1 cellular context compared by ENCODE assay signal in the genomic region with DNA sequence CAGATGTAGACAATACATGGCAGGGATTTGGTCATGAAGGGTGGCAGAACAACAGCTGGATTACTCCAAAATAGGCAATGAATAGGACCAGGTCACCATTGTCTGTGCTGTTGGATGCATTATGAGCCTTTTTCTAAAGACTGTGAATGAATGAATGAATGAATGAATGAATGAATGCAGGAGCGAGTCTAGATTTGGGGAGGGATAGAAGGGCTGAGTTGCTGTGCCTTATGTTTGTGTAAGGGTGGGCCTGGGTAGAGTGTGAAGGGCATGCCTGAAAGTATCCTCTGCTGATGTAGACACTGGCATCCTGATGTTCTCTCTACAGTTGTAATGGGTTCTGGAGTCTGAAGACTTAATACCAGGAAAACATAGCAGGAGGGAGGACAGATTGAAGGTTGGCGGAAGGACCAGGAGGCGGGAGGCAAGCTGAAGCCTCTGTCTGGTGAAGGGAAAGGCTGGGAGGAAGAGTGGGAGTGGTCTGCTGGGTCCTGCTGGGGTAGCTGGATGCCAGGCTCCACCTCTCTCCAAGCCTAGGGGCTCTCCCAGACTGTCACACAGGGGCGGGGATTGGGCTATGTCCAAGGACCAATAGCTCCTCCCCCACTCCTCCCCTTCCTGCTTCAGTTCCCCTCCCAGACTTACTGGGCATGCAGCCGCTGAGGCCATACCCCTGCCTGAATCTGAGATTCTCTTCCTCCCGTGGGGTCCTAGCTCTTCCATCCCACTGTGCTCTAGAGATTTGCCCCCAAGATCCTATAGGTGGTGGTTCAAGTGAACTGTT.
TF ChIP-seq lines count a peak whose summit lies in the region.

No MANE protein-coding gene starts in this region.

TF ChIP-seq in GM12878, 131 proteins besides CTCF, POLR2A, EP300 and RAD21:
- TF ChIP-seq BCL11A (IDR thresholded peaks at IDR 0.05; ENCODE audit: low read depth, low read length): no peak
- TF ChIP-seq, protein P1, sequence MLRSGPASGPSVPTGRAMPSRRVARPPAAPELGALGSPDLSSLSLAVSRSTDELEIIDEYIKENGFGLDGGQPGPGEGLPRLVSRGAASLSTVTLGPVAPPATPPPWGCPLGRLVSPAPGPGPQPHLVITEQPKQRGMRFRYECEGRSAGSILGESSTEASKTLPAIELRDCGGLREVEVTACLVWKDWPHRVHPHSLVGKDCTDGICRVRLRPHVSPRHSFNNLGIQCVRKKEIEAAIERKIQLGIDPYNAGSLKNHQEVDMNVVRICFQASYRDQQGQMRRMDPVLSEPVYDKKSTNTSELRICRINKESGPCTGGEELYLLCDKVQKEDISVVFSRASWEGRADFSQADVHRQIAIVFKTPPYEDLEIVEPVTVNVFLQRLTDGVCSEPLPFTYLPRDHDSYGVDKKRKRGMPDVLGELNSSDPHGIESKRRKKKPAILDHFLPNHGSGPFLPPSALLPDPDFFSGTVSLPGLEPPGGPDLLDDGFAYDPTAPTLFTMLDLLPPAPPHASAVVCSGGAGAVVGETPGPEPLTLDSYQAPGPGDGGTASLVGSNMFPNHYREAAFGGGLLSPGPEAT (IDR thresholded peaks at IDR 0.05; ENCODE audit: low read depth): peak; percentile 51; the same call in 1 of the 2 replicates
- TF ChIP-seq SPI1 (IDR thresholded peaks at IDR 0.05; ENCODE audit: borderline replicate concordance, insufficient read depth, low read depth, low read length): peak; percentile 75
- TF ChIP-seq TAF1 (IDR thresholded peaks at IDR 0.05; ENCODE audit: borderline replicate concordance, low read depth, low read length): peak; percentile 61; the same call in 1 of the 2 replicates
- TF ChIP-seq HDGF (IDR thresholded peaks at IDR 0.05): peak; percentile 85
- no peak for TF ChIP-seq CREM (IDR thresholded peaks at IDR 0.05; ENCODE audit: low read depth)
- TF ChIP-seq IKZF1 (conservative IDR thresholded peaks at IDR 0.05): 0 out of 2 replicates have a peak, but pooled peaks have one; percentile 17
- peak; percentile 97 for TF ChIP-seq ZNF24 (IDR thresholded peaks at IDR 0.05)
- no peak for TF ChIP-seq NRF1 (conservative IDR thresholded peaks at IDR 0.05; ENCODE audit: low read depth, low read length)
- 0 out of 2 replicates have a peak, but pooled peaks have one; percentile 28 for TF ChIP-seq NBN (IDR thresholded peaks at IDR 0.05)
- TF ChIP-seq POU2F2 (IDR thresholded peaks at IDR 0.05; ENCODE audit: borderline replicate concordance, low read depth, low read length): 0 out of 3 replicates have a peak, but pooled peaks have one; percentile 42
- TF ChIP-seq POLR2AphosphoS5 (IDR thresholded peaks at IDR 0.05; ENCODE audit: low read length): peak; percentile 59; the same call in 1 of the 2 replicates
- TF ChIP-seq, protein P2, sequence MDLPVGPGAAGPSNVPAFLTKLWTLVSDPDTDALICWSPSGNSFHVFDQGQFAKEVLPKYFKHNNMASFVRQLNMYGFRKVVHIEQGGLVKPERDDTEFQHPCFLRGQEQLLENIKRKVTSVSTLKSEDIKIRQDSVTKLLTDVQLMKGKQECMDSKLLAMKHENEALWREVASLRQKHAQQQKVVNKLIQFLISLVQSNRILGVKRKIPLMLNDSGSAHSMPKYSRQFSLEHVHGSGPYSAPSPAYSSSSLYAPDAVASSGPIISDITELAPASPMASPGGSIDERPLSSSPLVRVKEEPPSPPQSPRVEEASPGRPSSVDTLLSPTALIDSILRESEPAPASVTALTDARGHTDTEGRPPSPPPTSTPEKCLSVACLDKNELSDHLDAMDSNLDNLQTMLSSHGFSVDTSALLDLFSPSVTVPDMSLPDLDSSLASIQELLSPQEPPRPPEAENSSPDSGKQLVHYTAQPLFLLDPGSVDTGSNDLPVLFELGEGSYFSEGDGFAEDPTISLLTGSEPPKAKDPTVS (IDR thresholded peaks at IDR 0.05; ENCODE audit: low read depth, low read length): no peak
- TF ChIP-seq, protein P3, sequence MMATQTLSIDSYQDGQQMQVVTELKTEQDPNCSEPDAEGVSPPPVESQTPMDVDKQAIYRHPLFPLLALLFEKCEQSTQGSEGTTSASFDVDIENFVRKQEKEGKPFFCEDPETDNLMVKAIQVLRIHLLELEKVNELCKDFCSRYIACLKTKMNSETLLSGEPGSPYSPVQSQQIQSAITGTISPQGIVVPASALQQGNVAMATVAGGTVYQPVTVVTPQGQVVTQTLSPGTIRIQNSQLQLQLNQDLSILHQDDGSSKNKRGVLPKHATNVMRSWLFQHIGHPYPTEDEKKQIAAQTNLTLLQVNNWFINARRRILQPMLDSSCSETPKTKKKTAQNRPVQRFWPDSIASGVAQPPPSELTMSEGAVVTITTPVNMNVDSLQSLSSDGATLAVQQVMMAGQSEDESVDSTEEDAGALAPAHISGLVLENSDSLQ (IDR thresholded peaks at IDR 0.05): no peak; the same call in 1 of the 2 replicates
